ENCODE assay signal across 6 cellular contexts in genomic region chr1:92855236-92855635, GRCh38.
"Had no signal": no experiment of that assay in that cellular context is flagged by ENCODE, and none has a peak within 500 bp of the region (broad histone marks: within the 10 kb centered on the region; RNA-seq: fewer than 3 reads in every experiment).

No MANE protein-coding gene starts in this region.

- H3K4me2 ChIP-seq: GM23338 had no signal

- DNase-seq: H9, HCEC 1CT, IMR-90, KG1 had no signal

- H2AFZ ChIP-seq: GM23338 had no signal

- H3K4me3 ChIP-seq: GM23338, K562 had no signal

- ATAC-seq: GM23338, K562 had no signal
